8 cellular contexts compared by ENCODE assay signal in the genomic region with DNA sequence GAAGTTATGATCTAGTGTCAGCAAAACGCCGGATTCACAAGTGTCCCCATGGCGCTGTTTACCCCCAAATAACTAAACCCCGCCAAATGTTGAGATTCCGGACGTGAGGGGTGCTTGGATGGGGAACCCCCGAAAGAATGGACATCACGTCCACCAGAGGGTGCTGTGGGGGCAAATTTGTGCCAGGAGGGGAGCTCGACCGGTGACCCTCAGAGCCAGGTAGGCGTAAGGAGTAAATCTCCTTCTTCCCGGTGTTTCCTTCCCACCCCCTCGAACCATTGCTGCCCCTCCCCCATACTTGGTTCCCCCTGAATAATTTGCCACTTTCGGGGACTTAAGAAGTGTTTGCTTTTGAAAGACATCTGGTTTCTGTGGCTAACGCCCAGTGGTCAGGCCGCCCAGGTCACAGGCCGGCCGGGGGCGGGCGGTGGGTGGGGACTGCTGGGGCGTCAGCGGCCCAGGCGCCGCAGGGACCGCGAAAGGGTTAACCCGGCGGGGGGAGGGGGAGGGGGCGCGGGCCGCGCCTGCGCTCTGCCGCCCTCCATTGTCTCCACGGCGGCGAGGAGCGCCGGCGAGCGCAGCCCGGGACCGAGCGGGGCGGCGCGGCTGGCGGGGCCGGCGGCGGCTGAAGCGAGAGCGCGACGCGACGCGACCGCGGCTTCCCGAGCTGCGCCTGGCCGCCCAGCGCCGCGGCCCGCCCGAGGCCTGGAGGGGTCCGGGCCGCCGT. TPM values are rescaled to one million over a fixed set of nuclear protein-coding genes. Genes with fewer than 3 reads are reported as not detected.
DNase-seq lines count a peak whose midpoint lies in the region; ATAC-seq and TF ChIP-seq lines count a peak whose summit lies in the region.

Gene ZNRF1, plus strand, starts transcription at position 544 of the 727 bp plus-strand sequence. CDS start 648 bp downstream, outside the sequence.

- peak within 1 kb of the TSS; percentile 72 for H3K4me3 ChIP-seq in BJ (ENCODE audit: low read depth, low read length)

- H3K4me1 Mint-ChIP-seq in effector memory CD8-positive, alpha-beta T cell (ENCODE audit: low read depth in 2 of 2) = peaks cover 8 to 13% of the 10 kb centered on the region in 2 donors
- H3K4me1 Mint-ChIP-seq in memory B cell = peaks cover 9% of the 10 kb centered on the region

- no peaks in the 10 kb centered on the region for H3K36me3 ChIP-seq in BJ (ENCODE audit: control insufficient read depth, insufficient read depth, low read length)

- H3K27ac Mint-ChIP-seq in effector memory CD8-positive, alpha-beta T cell = peak within 1 kb of the TSS; percentile 59 to 62
- H3K27ac Mint-ChIP-seq in memory B cell = no peak within 1 kb of the TSS

- peaks cover 13% of the 10 kb centered on the region for H3K36me3 Mint-ChIP-seq in effector memory CD8-positive, alpha-beta T cell (ENCODE audit: insufficient read depth)
- no peaks in the 10 kb centered on the region for H3K36me3 Mint-ChIP-seq in memory B cell

- no peaks in the 10 kb centered on the region for H3K9me3 Mint-ChIP-seq in effector memory CD8-positive, alpha-beta T cell
- H3K9me3 Mint-ChIP-seq in memory B cell = no peaks in the 10 kb centered on the region

- DNase-seq in BJ (ENCODE audit: low read depth) (no peak), NCI-H82 (lab: John Stamatoyannopoulos, UW) (peak; percentile 76), memory B cell (ENCODE audit: low spot score in 2 of 2) (peak; percentile 65 to 71)
- DNase-seq in activated CD8-positive, alpha-beta memory T cell treated with anti-CD3 and anti-CD28 coated beads for 24 hours = peak; percentile 92
- peak; percentile 68 to 72 (median 72) for DNase-seq in effector memory CD8-positive, alpha-beta T cell
- DNase-seq in stimulated activated CD8-positive, alpha-beta memory T cell treated with anti-CD3 and anti-CD28 coated beads, Interleukin-12 subunit alpha, Interleukin-12 subunit beta, amount 100 ng/mL, for 4 hours (ENCODE audit: low read depth) = peak; percentile 74

- ATAC-seq in GM19025 (IDR thresholded peaks at IDR 0.05; ENCODE audit: low read depth, unreplicated experiment) (peak; percentile 58), HG03354 (IDR thresholded peaks at IDR 0.05; ENCODE audit: poor library complexity, severe bottlenecking, unreplicated experiment) (peak; percentile 63), memory B cell (ENCODE audit: low read depth) (peak; percentile 75)
- ATAC-seq in effector memory CD8-positive, alpha-beta T cell (replicated peaks) = peak; percentile 74

- H3K4me3 Mint-ChIP-seq in effector memory CD8-positive, alpha-beta T cell = peak within 1 kb of the TSS; percentile 81 to 82
- H3K4me3 Mint-ChIP-seq in memory B cell = peak within 1 kb of the TSS; percentile 84

- POLR2A ChIA-PET in BJ (lab: Charles Lee) = interaction anchor here (1.1 kb wide), 1 partner anchor 112 kb away, joined by 6 read pairs; no protein-coding TSS in a partner anchor

- H3K27me3 Mint-ChIP-seq in effector memory CD8-positive, alpha-beta T cell = peaks cover 5 to 12% of the 10 kb centered on the region in 2 donors
- peaks cover 27% of the 10 kb centered on the region for H3K27me3 Mint-ChIP-seq in memory B cell

- H3K27me3 ChIP-seq in BJ (ENCODE audit: control insufficient read depth, insufficient read depth, low read length) = peaks cover 1% of the 10 kb centered on the region

- CTCF ChIA-PET in BJ (lab: Yijun Ruan, JAX) = interaction anchor here (0.7 to 9.0 kb wide), 17 partner anchors 12 to 186 kb away, joined by 3 to 199 read pairs (median 4); partner anchors contain the start of gene WDR59

- peak; percentile 71 for TF ChIP-seq CTCF in BJ (IDR thresholded peaks at IDR 0.05; ENCODE audit: insufficient read depth, low read depth, low read length)

RNA-seq across cellular contexts. Expression of gene ZNRF1, which starts in this region (rescaled TPM):
- polyA plus RNA-seq in BJ (2011; rRNA removed) = 21.7 and 24.1 TPM in 2 replicates
- 15.0 and 15.2 TPM in 2 replicates for polyA minus RNA-seq in BJ (2011; rRNA and poly(A)+ RNA removed)
